In the genomic region with DNA sequence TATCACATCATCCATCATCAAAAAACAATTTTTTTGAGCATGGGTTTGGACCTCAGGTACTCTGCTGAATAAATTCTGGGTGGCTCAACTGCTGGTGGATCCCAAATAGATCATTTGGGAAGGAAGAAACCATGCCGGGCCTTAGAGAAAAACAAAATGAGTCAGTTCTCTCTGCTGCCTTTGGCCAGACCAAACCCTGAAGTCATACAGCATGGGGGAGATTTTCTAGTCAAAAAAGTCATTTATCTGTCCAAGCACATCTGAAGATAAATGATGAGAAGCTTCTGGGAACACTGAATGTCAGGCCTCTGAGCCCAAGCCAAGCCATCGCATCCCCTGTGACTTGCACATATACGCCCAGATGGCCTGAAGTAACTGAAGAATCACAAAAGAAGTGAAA, we compare ENCODE assay signal across 28 cellular contexts.
DNase-seq lines count a peak whose midpoint lies in the region; ATAC-seq, FAIRE-seq and TF ChIP-seq lines count a peak whose summit lies in the region.
"Had no signal": no experiment of that assay in that cellular context is flagged by ENCODE, and none has a peak within 500 bp of the region (broad histone marks: within the 10 kb centered on the region; RNA-seq: fewer than 3 reads in every experiment).

No MANE protein-coding gene starts in this region.

- no peaks in the 10 kb centered on the region for H3K36me3 Mint-ChIP-seq in neural progenitor cell
- H3K36me3 Mint-ChIP-seq: CD4-positive, alpha-beta memory T cell had no signal

- no peaks in the 10 kb centered on the region for H3K79me2 ChIP-seq in PC-3 (ENCODE audit: low read length)
- peaks cover 29% of the 10 kb centered on the region for H3K79me2 ChIP-seq in neural progenitor cell (ENCODE audit: low read depth)

- no peaks in the 10 kb centered on the region for H3K9me3 Mint-ChIP-seq in neural progenitor cell
- H3K9me3 Mint-ChIP-seq: activated CD8-positive, alpha-beta T cell treated with anti-CD3 and anti-CD28 coated beads for 36 hours had no signal

- no peak overlapping the region for H3K9ac ChIP-seq in PC-3 (ENCODE audit: low read length)
- no peak overlapping the region for H3K9ac ChIP-seq in neural progenitor cell
- H3K9ac ChIP-seq: SK-N-SH had no signal

- TF ChIP-seq CTCF in PC-3 (conservative IDR thresholded peaks at IDR 0.05; ENCODE audit: low read depth, low read length) = no peak
- no peak for TF ChIP-seq CTCF in neural progenitor cell (IDR thresholded peaks at IDR 0.05)

- H3F3A ChIP-seq in PC-3 (ENCODE audit: low read length, unreplicated experiment) = no peaks in the 10 kb centered on the region
- peaks cover 30% of the 10 kb centered on the region for H3F3A ChIP-seq in neural progenitor cell (ENCODE audit: low read depth)

- FAIRE-seq in small intestine (lab: Jason Lieb, UNC) = no peak
- FAIRE-seq: A549, GM12892, HepG2, TTC549 had no signal

- H3K9me2 ChIP-seq in PC-3 (replicated peaks; ENCODE audit: low read length) = no peaks in the 10 kb centered on the region
- H3K9me2 ChIP-seq: SK-N-SH had no signal

- H3K27ac ChIP-seq in PC-3 (ENCODE audit: low read length) (peak overlapping the region; percentile 32), epithelial cell of prostate (peak overlapping the region; percentile 79), neural progenitor cell (peak overlapping the region; percentile 75), small intestine (ENCODE audit: low read depth in 1 of 2, low read length in 1 of 2) (no peak overlapping the region)
- H3K27ac ChIP-seq: A549, heart left ventricle, RWPE1, thyroid gland had no signal

- peak; percentile 16 for ATAC-seq in PC-3
- ATAC-seq in GM21528 (IDR thresholded peaks at IDR 0.05; ENCODE audit: low FRiP score, unreplicated experiment) = no peak
- ATAC-seq: A549; activated CD8-positive, alpha-beta T cell treated with anti-CD3 and anti-CD28 coated beads for 36 hours; HepG2; stimulated activated naive CD8-positive, alpha-beta T cell treated with anti-CD3 and anti-CD28 coated beads, Interleukin-15, amount 100 ng/mL, for 72 hours had no signal

- POLR2A ChIA-PET in PC-3 (lab: Charles Lee; ENCODE audit: unreplicated experiment) = no interaction called here

- 87 to 91% (median 88%) methylated on average over 3 of the region's 3 CpGs for WGBS in small intestine, 3 donors

- peaks cover 71% of the 10 kb centered on the region for H3K4me1 Mint-ChIP-seq in neural progenitor cell
- H3K4me1 Mint-ChIP-seq: CD4-positive, alpha-beta memory T cell; stimulated activated naive CD8-positive, alpha-beta T cell treated with anti-CD3 and anti-CD28 coated beads, Interleukin-15, amount 100 ng/mL, for 72 hours had no signal

- intact Hi-C loops in PC-3 (cut with micrococcal nuclease) = no loop called here

- DNase-seq in Daoy (ENCODE audit: low read depth) = peak; percentile 25
- DNase-seq in PC-3 = no peak
- no peak for DNase-seq in epithelial cell of prostate (ENCODE audit: low read depth, low spot score)
- no peak for DNase-seq in neural progenitor cell (ENCODE audit: low spot score)
- no peak for DNase-seq in NCI-H1436 treated with DMSO at 0.1 percent for 48 hours (lab: John Stamatoyannopoulos, UW)
- DNase-seq in small intestine = no peak
- DNase-seq in activated T-cell treated with anti-CD3 and anti-CD28 coated beads, Interleukin-2, amount 50 U/mL, for 48 hours = no peak
- DNase-seq: activated CD4-positive, alpha-beta T cell treated with anti-CD3 and anti-CD28 coated beads for 1 hour; activated CD8-positive, alpha-beta T cell treated with anti-CD3 and anti-CD28 coated beads for 36 hours; activated gamma-delta T cell; activated T-cell treated with anti-CD3 and anti-CD28 coated beads for 4 hours; CD4-positive, alpha-beta memory T cell; GOT3; heart left ventricle; mesenchymal stem cell; NCI-H1092; NCI-H1930; NCI-H82; SK-N-SH; stimulated activated naive CD8-positive, alpha-beta T cell treated with anti-CD3 and anti-CD28 coated beads, Interleukin-15, amount 100 ng/mL, for 72 hours; thyroid gland had no signal

- H3K36me3 ChIP-seq in PC-3 (ENCODE audit: low read depth, low read length) (no peaks in the 10 kb centered on the region), neural progenitor cell (no peaks in the 10 kb centered on the region), small intestine (ENCODE audit: control insufficient read depth in 2 of 2, insufficient read depth in 2 of 2, low read length in 2 of 2) (no peaks in the 10 kb centered on the region)
- H3K36me3 ChIP-seq: heart left ventricle, thyroid gland had no signal

- H3K4me3 ChIP-seq in PC-3 (ENCODE audit: low read length) (no peak overlapping the region), neural progenitor cell (peak overlapping the region; percentile 14), small intestine (ENCODE audit: low read depth in 1 of 2, low read length in 2 of 2) (no peak overlapping the region)
- H3K4me3 ChIP-seq: A549, heart left ventricle, thyroid gland had no signal

- H4K20me1 ChIP-seq in PC-3 (ENCODE audit: low read length) (no peaks in the 10 kb centered on the region), neural progenitor cell (ENCODE audit: low read depth) (no peaks in the 10 kb centered on the region)

- no peak overlapping the region for H3K4me3 Mint-ChIP-seq in neural progenitor cell
- H3K4me3 Mint-ChIP-seq: activated CD8-positive, alpha-beta T cell treated with anti-CD3 and anti-CD28 coated beads for 36 hours; CD4-positive, alpha-beta memory T cell; stimulated activated naive CD8-positive, alpha-beta T cell treated with anti-CD3 and anti-CD28 coated beads, Interleukin-15, amount 100 ng/mL, for 72 hours; T-helper 1 cell treated with Interleukin-12 subunit alpha and Interleukin-12 subunit beta and Interleukin-4 antibody, amounts not matched to agents 30 μg/mL and 1 μg/mL, for 36 hours had no signal

- CTCF ChIA-PET in PC-3 (lab: Charles Lee) = no interaction called here

- H3K4me1 ChIP-seq in PC-3 (ENCODE audit: insufficient read depth, low read length) = 0 out of 2 replicates have a peak, but pooled peaks cover 3% of the 10 kb centered on the region
- peaks cover 46% of the 10 kb centered on the region for H3K4me1 ChIP-seq in neural progenitor cell
- no peaks in the 10 kb centered on the region for H3K4me1 ChIP-seq in small intestine (ENCODE audit: control insufficient read depth in 2 of 2, insufficient read depth in 1 of 2, low read depth in 1 of 2, low read length in 1 of 2)
- H3K4me1 ChIP-seq: A549, thyroid gland had no signal

- H3K9me3 ChIP-seq in PC-3 (ENCODE audit: low read length) (no peaks in the 10 kb centered on the region), neural progenitor cell (ENCODE audit: low read depth) (no peaks in the 10 kb centered on the region), small intestine (ENCODE audit: control insufficient read depth, low read depth) (no peaks in the 10 kb centered on the region)
- H3K9me3 ChIP-seq: A549, heart left ventricle, SK-N-SH, thyroid gland had no signal

- H3K27ac Mint-ChIP-seq in neural progenitor cell = no peak overlapping the region
- H3K27ac Mint-ChIP-seq: activated CD8-positive, alpha-beta T cell treated with anti-CD3 and anti-CD28 coated beads for 36 hours; CD4-positive, alpha-beta memory T cell; stimulated activated naive CD8-positive, alpha-beta T cell treated with anti-CD3 and anti-CD28 coated beads, Interleukin-15, amount 100 ng/mL, for 72 hours; T-helper 1 cell treated with Interleukin-12 subunit alpha and Interleukin-12 subunit beta and Interleukin-4 antibody, amounts not matched to agents 30 μg/mL and 1 μg/mL, for 36 hours had no signal

- H3K4me2 ChIP-seq in PC-3 (ENCODE audit: low read length) = no peak overlapping the region
- peak overlapping the region; percentile 88 for H3K4me2 ChIP-seq in neural progenitor cell
- H3K4me2 ChIP-seq: A549, SK-N-SH had no signal

- no peak overlapping the region for H2AFZ ChIP-seq in PC-3 (ENCODE audit: low read length)
- H2AFZ ChIP-seq in neural progenitor cell (replicated peaks) = no peak overlapping the region

- H3K27me3 ChIP-seq in PC-3 (ENCODE audit: low read length) = peaks cover 20% of the 10 kb centered on the region
- H3K27me3 ChIP-seq in neural progenitor cell = no peaks in the 10 kb centered on the region
- no peaks in the 10 kb centered on the region for H3K27me3 ChIP-seq in small intestine (ENCODE audit: control insufficient read depth in 2 of 2, insufficient read depth in 2 of 2, low read length in 2 of 2)
- H3K27me3 ChIP-seq: heart left ventricle, thyroid gland had no signal

- peaks cover 7% of the 10 kb centered on the region for H3K27me3 Mint-ChIP-seq in neural progenitor cell (ENCODE audit: insufficient read depth, low read depth)
- H3K27me3 Mint-ChIP-seq: activated CD8-positive, alpha-beta T cell treated with anti-CD3 and anti-CD28 coated beads for 36 hours had no signal

- TSS peak; percentile 74 for BruUV-seq in PC-3 (replicated peaks; lab: Mats Ljungman, UMichigan)

Comparison
In these comparisons a context has a peak if more than half of its experiments do, and no peak if none do; other contexts are left out.
1. H3K27ac ChIP-seq: peak in PC-3 (single experiment), epithelial cell of prostate (single experiment) and neural progenitor cell (single experiment); none in small intestine (0 of 2).